Comparison of ENCODE assay signal across 25 cellular contexts in the genomic region with DNA sequence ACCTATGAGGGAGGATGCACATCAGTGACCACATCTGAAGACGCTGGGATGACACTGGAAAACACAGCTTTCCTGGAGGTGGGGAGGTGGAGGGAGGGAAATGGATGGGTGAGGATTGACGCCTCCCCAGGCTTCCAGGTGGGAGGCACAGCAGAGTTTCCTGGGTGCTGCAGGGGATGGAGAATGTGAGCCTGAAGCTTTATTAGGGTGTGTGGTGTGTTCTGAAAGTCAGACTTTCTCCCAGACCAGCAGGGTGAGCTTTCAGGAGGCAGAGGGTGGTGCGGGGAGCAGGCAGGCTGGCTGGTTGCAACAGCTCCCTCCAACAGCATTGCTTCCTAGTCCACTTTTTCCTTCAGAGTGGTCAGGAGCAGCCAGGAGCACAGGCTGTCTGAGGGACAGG.
"Had no signal": no experiment of that assay in that cellular context is flagged by ENCODE, and none has a peak within 500 bp of the region (broad histone marks: within the 10 kb centered on the region; RNA-seq: fewer than 3 reads in every experiment).

No MANE protein-coding gene starts in this region.

- H3K36me3 Mint-ChIP-seq: natural killer cell treated with Interleukin-12 subunit alpha and Interleukin-12 subunit beta and Interleukin-15 and Interleukin-18, amount 100 ng/mL, for 72 hours had no signal

- H3K79me2 ChIP-seq: parathyroid adenoma had no signal

- H3K27ac Mint-ChIP-seq: effector memory CD8-positive, alpha-beta T cell; natural killer cell treated with Interleukin-12 subunit alpha and Interleukin-12 subunit beta and Interleukin-15 and Interleukin-18, amount 100 ng/mL, for 72 hours; progenitor cell of endocrine pancreas had no signal

- H3K27me3 ChIP-seq: esophagus squamous epithelium, neutrophil, right atrium auricular region, stomach, thyroid gland, vagina had no signal

- H2AFZ ChIP-seq: parathyroid adenoma had no signal

- H3K4me3 Mint-ChIP-seq: effector memory CD8-positive, alpha-beta T cell; natural killer cell treated with Interleukin-12 subunit alpha and Interleukin-12 subunit beta and Interleukin-15 and Interleukin-18, amount 100 ng/mL, for 72 hours had no signal

- H3K4me3 ChIP-seq: esophagus squamous epithelium, lower lobe of right lung, right atrium auricular region, smooth muscle cell, stomach, thyroid gland, vagina had no signal

- H3K9me3 ChIP-seq: esophagus squamous epithelium, lower lobe of right lung, neutrophil, right atrium auricular region, stomach, thyroid gland, vagina had no signal

- H3K4me2 ChIP-seq: smooth muscle cell had no signal

- DNase-seq: cortex of kidney; effector memory CD8-positive, alpha-beta T cell; erythroblast; esophagus squamous epithelium; foreskin melanocyte; hypothalamus; left ventricle myocardium superior; lower lobe of right lung; stimulated activated CD4-positive, alpha-beta T cell treated with anti-CD3 and anti-CD28 coated beads, Interleukin-12 subunit alpha, Interleukin-12 subunit beta, amount 100 ng/mL, for 4 hours; stimulated activated CD4-positive, alpha-beta T cell treated with anti-CD3 and anti-CD28 coated beads, Interleukin-1b, Interleukin-23, amount 100 ng/mL, for 48 hours; stimulated activated CD4-positive, alpha-beta T cell treated with anti-CD3 and anti-CD28 coated beads, Interleukin-4, amount 100 ng/mL, for 1 hour; stimulated activated CD8-positive, alpha-beta memory T cell treated with anti-CD3 and anti-CD28 coated beads, Interleukin-4, amount 100 ng/mL, for 48 hours; stimulated activated naive CD4-positive, alpha-beta T cell treated with Interleukin-2 at 50 U/mL for 16 hours; stomach; thyroid gland; trophoblast cell had no signal

- H3K27ac ChIP-seq: esophagus squamous epithelium, lower lobe of right lung, neutrophil, parathyroid adenoma, right atrium auricular region, stomach, thyroid gland, vagina had no signal

- FAIRE-seq: endometrium, keratinocyte had no signal

- H3K9me3 Mint-ChIP-seq: effector memory CD8-positive, alpha-beta T cell; natural killer cell treated with Interleukin-12 subunit alpha and Interleukin-12 subunit beta and Interleukin-15 and Interleukin-18, amount 100 ng/mL, for 72 hours had no signal

- H3K27me3 Mint-ChIP-seq: natural killer cell treated with Interleukin-12 subunit alpha and Interleukin-12 subunit beta and Interleukin-15 and Interleukin-18, amount 100 ng/mL, for 72 hours had no signal

- H3K4me1 ChIP-seq: parathyroid adenoma had no signal

- H3K36me3 ChIP-seq: esophagus squamous epithelium, lower lobe of right lung, neutrophil, right atrium auricular region, stomach, thyroid gland, vagina had no signal
